8 cellular contexts compared by ENCODE assay signal in the genomic region with DNA sequence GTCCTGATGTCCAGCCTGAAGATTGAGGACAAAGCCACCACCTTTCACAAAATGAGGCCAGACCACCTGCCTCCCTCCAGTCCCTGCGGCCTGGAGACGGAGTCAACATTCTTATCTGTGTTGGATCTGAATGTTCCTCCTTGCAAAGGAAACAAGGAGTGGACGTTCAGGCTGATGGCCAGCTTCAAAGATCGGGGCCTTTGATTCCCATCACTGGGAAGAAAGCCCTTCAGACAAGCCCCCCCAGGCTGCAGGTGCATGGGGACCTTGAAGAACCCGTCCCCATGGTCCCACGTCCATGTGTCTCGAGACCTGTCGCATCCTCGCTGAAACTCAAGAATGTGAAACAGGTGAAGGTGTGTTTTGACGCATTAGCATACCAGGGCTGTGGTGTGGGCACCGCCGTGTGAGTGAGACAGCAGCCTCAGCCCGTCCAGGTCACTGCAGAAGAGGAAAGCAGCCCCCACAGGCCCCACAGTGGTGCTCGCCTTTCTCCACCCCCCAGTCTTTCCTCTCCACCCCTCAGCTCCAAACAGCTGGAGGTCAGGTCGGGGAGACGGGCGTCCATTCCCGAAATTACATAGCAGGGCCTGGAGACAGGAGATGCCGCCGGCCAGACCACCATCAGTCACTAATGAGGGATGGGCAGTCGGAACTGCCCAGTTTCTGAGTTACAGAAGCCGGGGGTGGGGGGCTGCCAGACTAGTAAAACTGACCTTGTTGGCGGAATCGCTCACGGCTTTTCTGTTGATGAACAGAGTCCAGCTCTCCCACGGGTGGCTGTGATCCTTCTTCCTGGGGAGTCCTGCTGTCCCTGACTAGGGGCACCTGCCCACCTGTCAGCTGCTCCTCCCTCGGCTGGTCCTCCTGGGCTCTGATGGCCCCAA. TPM values are rescaled to one million over a fixed set of nuclear protein-coding genes. Genes with fewer than 3 reads are reported as not detected.
A peak's percentile ranks its signal among the peaks of the same experiment; 100 is the strongest.
DNase-seq lines count a peak whose midpoint lies in the region; ATAC-seq and TF ChIP-seq lines count a peak whose summit lies in the region.

No MANE protein-coding gene starts in this region.

- no peaks in the 10 kb centered on the region for H3K9me3 Mint-ChIP-seq in naive thymus-derived CD4-positive, alpha-beta T cell

- H3K27me3 ChIP-seq in ACC112 (ENCODE audit: insufficient read depth, low read length) (no peaks in the 10 kb centered on the region), IMR-90 (ENCODE audit: control insufficient read depth, insufficient read depth, low read length) (no peaks in the 10 kb centered on the region)
- no peaks in the 10 kb centered on the region for H3K27me3 ChIP-seq in naive thymus-derived CD4-positive, alpha-beta T cell (ENCODE audit: control insufficient read depth in 2 of 2, insufficient read depth in 2 of 2, low read length in 2 of 2)

- H3K56ac ChIP-seq in IMR-90 (ENCODE audit: extremely low read depth, insufficient read depth, low read length) = no peak overlapping the region

- H2AK5ac ChIP-seq in IMR-90 (ENCODE audit: low read depth, low read length) = peak overlapping the region; percentile 77

- H4K91ac ChIP-seq in IMR-90 (ENCODE audit: insufficient read depth, low read depth, low read length) = peak overlapping the region; percentile 84

- peaks cover 2 to 33% of the 10 kb centered on the region in 2 experiments; a peak in 3 of 4 replicates for H3K79me1 ChIP-seq in IMR-90 (ENCODE audit: low read depth in 1 of 2, low read length in 2 of 2)

- peak overlapping the region in 7 of 9 donors; percentile 28 to 98 (median 69) for H3K27ac Mint-ChIP-seq in naive thymus-derived CD4-positive, alpha-beta T cell

- H3K36me3 Mint-ChIP-seq in naive thymus-derived CD4-positive, alpha-beta T cell = peaks cover 4 to 20% (median 10%) of the 10 kb centered on the region in 5 donors

- peak overlapping the region; percentile 98 for H3K4me2 ChIP-seq in IMR-90 (ENCODE audit: low read depth, low read length)

- no peak for DNase-seq in IMR-90
- DNase-seq in coronary artery (ENCODE audit: low spot score) = no peak
- DNase-seq in naive thymus-derived CD4-positive, alpha-beta T cell = no peak

- H2BK5ac ChIP-seq in IMR-90 (ENCODE audit: low read depth, low read length, poor library complexity, severe bottlenecking) = no peak overlapping the region

- H3K36me3 ChIP-seq in ACC112 (ENCODE audit: insufficient read depth, low read length) (peaks cover 14% of the 10 kb centered on the region), IMR-90 (ENCODE audit: control insufficient read depth, insufficient read depth, low read length) (peaks cover 20% of the 10 kb centered on the region)
- H3K36me3 ChIP-seq in naive thymus-derived CD4-positive, alpha-beta T cell (ENCODE audit: control insufficient read depth in 2 of 3, insufficient read depth in 3 of 3, low read length in 3 of 3) = peaks cover 5 to 24% (median 13%) of the 10 kb centered on the region in 3 experiments

- H3K18ac ChIP-seq in IMR-90 (ENCODE audit: low read depth, low read length) = no peak overlapping the region

- H3K9me3 ChIP-seq in IMR-90 (ENCODE audit: control insufficient read depth, insufficient read depth, low read length) = no peaks in the 10 kb centered on the region
- no peaks in the 10 kb centered on the region for H3K9me3 ChIP-seq in naive thymus-derived CD4-positive, alpha-beta T cell (ENCODE audit: control insufficient read depth in 2 of 3, low read length in 3 of 3)

- H4K8ac ChIP-seq in IMR-90 (ENCODE audit: low read depth in 2 of 2, low read length in 2 of 2) = peak overlapping the region; percentile 85 to 91

- H2AK9ac ChIP-seq in IMR-90 (replicated peaks; ENCODE audit: low read depth, low read length, poor library complexity) = peak overlapping the region; percentile 96

- BruUV-seq in IMR-90 (replicated peaks; lab: Mats Ljungman, UMichigan) = no TSS peak

- POLR2A ChIA-PET in IMR-90 (lab: Charles Lee; ENCODE audit: unreplicated experiment) = interaction anchor here (1.5 kb wide), 1 partner anchor 18 kb away, joined by 4 read pairs; no protein-coding TSS in a partner anchor
- POLR2A ChIA-PET in naive thymus-derived CD4-positive, alpha-beta T cell (lab: Charles Lee) = interaction anchor here (0.6 to 4.5 kb wide), 8 partner anchors 15 to 151 kb away, joined by 3 to 32 read pairs (median 4); no protein-coding TSS in a partner anchor

- peak overlapping the region; percentile 97; the same call in 1 of the 2 replicates for H3K27ac ChIP-seq in ACC112 (ENCODE audit: low read depth, low read length)
- no peak overlapping the region; the same call in 1 of the 2 replicates for H3K27ac ChIP-seq in IMR-90 (ENCODE audit: insufficient read depth, low read length)
- H3K27ac ChIP-seq in coronary artery = peak overlapping the region; percentile 98 to 100
- peak overlapping the region; percentile 97 for H3K27ac ChIP-seq in naive thymus-derived CD4-positive, alpha-beta T cell (ENCODE audit: low read depth, low read length)

- H2BK20ac ChIP-seq in IMR-90 (ENCODE audit: low read depth, low read length) = no peak overlapping the region

- no peak for TF ChIP-seq POLR2A in IMR-90 (IDR thresholded peaks at IDR 0.05; ENCODE audit: low read depth, low read length)

- H2BK15ac ChIP-seq in IMR-90 (ENCODE audit: low read depth, low read length) = peak overlapping the region; percentile 34; the same call in 1 of the 3 replicates

- H3K4ac ChIP-seq in IMR-90 (ENCODE audit: low read depth, low read length) = peak overlapping the region; percentile 93

- peaks cover 30 to 39% (median 33%) of the 10 kb centered on the region in 7 donors for H3K4me1 Mint-ChIP-seq in naive thymus-derived CD4-positive, alpha-beta T cell

- H3K4me1 ChIP-seq in ACC112 (ENCODE audit: control insufficient read depth, insufficient read depth, low read length, unreplicated experiment) (peaks cover 35% of the 10 kb centered on the region), IMR-90 (ENCODE audit: control insufficient read depth, insufficient read depth, low read length) (peaks cover 18% of the 10 kb centered on the region)
- H3K4me1 ChIP-seq in naive thymus-derived CD4-positive, alpha-beta T cell (ENCODE audit: control insufficient read depth in 2 of 2, insufficient read depth in 2 of 2, low read length in 2 of 2) = peaks cover 35 to 36% of the 10 kb centered on the region in 2 donors

- WGBS in IMR-90 (ENCODE audit: extremely low coverage in 2 of 2, insufficient read length in 1 of 2), 2 experiments = 61% methylated on average over 12 of the region's 27 CpGs; no CpG with 5 or more reads in 1 of the 2 experiments

- H2AFZ ChIP-seq in ACC112 (ENCODE audit: low read length, unreplicated experiment) = no peak overlapping the region
- H2AFZ ChIP-seq in IMR-90 (replicated peaks; ENCODE audit: low read length, poor library complexity) = peak overlapping the region; percentile 98

- peak overlapping the region; percentile 89 for H4K5ac ChIP-seq in IMR-90 (ENCODE audit: low read depth, low read length)

- H3K4me3 ChIP-seq in ACC112 (ENCODE audit: low read depth, low read length) = peak overlapping the region; percentile 99
- H3K4me3 ChIP-seq in IMR-90 (ENCODE audit: insufficient read depth, low read depth, low read length) = peak overlapping the region; percentile 99
- peak overlapping the region; percentile 100 for H3K4me3 ChIP-seq in coronary artery
- H3K4me3 ChIP-seq in naive thymus-derived CD4-positive, alpha-beta T cell (ENCODE audit: low read length) = peak overlapping the region; percentile 60

- peak overlapping the region; percentile 57 for H3K9ac ChIP-seq in IMR-90 (ENCODE audit: low read depth, low read length)

- no peaks in the 10 kb centered on the region for H3K27me3 Mint-ChIP-seq in naive thymus-derived CD4-positive, alpha-beta T cell

- no peak for TF ChIP-seq RAD21 in IMR-90 (IDR thresholded peaks at IDR 0.05; ENCODE audit: low read length)

- TF ChIP-seq CTCF in IMR-90 (conservative IDR thresholded peaks at IDR 0.05; ENCODE audit: low read depth, low read length) (no peak), coronary artery (IDR thresholded peaks at IDR 0.05) (no peak)

- in situ Hi-C loops in IMR-90 (cut with MboI; ENCODE audit: low sequenced_read_pairs) = no loop called here

- dilution Hi-C loops in IMR-90 (cut with HindIII; ENCODE audit: low sequenced_read_pairs, unreplicated experiment) = no loop called here

- peaks cover 34% of the 10 kb centered on the region for H4K20me1 ChIP-seq in IMR-90 (ENCODE audit: insufficient read depth, low read length)

- intact Hi-C loops in IMR-90 (cut with micrococcal nuclease) = no loop called here
- intact Hi-C loops in naive thymus-derived CD4-positive, alpha-beta T cell (cut with micrococcal nuclease) = no loop called here

- peaks cover 50% of the 10 kb centered on the region for H3K79me2 ChIP-seq in ACC112 (ENCODE audit: control insufficient read depth, insufficient read depth, low read length, unreplicated experiment)

- peaks cover 17% of the 10 kb centered on the region for H3K9me1 ChIP-seq in IMR-90 (ENCODE audit: insufficient read depth, low read length)

- peak overlapping the region; percentile 77; the same call in 1 of the 2 replicates for H3K23ac ChIP-seq in IMR-90 (ENCODE audit: low read depth, low read length)

- H3K14ac ChIP-seq in IMR-90 (replicated peaks; ENCODE audit: low read depth, low read length) = peak overlapping the region; percentile 87

- peak overlapping the region; percentile 35 to 95 (median 70) for H3K4me3 Mint-ChIP-seq in naive thymus-derived CD4-positive, alpha-beta T cell

- peak overlapping the region; percentile 56; the same call in 1 of the 2 replicates for H2BK120ac ChIP-seq in IMR-90 (ENCODE audit: low read depth, low read length)

- CTCF ChIA-PET in IMR-90 (lab: Yijun Ruan, JAX) = no interaction called here
- CTCF ChIA-PET in naive thymus-derived CD4-positive, alpha-beta T cell (lab: Charles Lee) = interaction anchor here (0.9 kb wide), 1 partner anchor 68 kb away, joined by 3 read pairs; no protein-coding TSS in a partner anchor

- ATAC-seq in IMR-90 (ENCODE audit: low read depth) (no peak), GM21737 (IDR thresholded peaks at IDR 0.05; ENCODE audit: unreplicated experiment) (no peak), GM19463 (IDR thresholded peaks at IDR 0.05; ENCODE audit: unreplicated experiment) (no peak), HG03139 (IDR thresholded peaks at IDR 0.05; ENCODE audit: unreplicated experiment) (no peak), HG03135 (IDR thresholded peaks at IDR 0.05; ENCODE audit: unreplicated experiment) (no peak)
- ATAC-seq in naive thymus-derived CD4-positive, alpha-beta T cell = no peak

RNA-seq across cellular contexts. Expression of a gene that starts 0.9 kb away (rescaled TPM):
- 38.3 and 47.1 TPM in 2 replicates for total RNA-seq in IMR-90 (2012; rRNA removed)
- 144 and 186 TPM in 2 replicates for polyA plus RNA-seq in IMR-90 (2012; rRNA removed)
- polyA plus RNA-seq in IMR-90 (2012; cell fraction: cytosol; rRNA removed) = 131 and 159 TPM in 2 replicates
- polyA plus RNA-seq in IMR-90 (2012; cell fraction: nucleus; rRNA removed; ENCODE audit: low replicate concordance) = 373 and 817 TPM in 2 replicates
- total RNA-seq in naive thymus-derived CD4-positive, alpha-beta T cell = 100 to 1,000 TPM; 144 to 249 (median 176) TPM
- polyA plus RNA-seq in naive thymus-derived CD4-positive, alpha-beta T cell = 10 to 100 TPM; 46.1 to 81.3 TPM

RNA-seq across cellular contexts. Expression of a gene that starts 43.0 kb away (rescaled TPM):
- not detected in 2 replicates for total RNA-seq in IMR-90 (2012; rRNA removed)
- not detected in 2 replicates for polyA plus RNA-seq in IMR-90 (2012; rRNA removed)
- 0.18 TPM in 1 of 2 replicates, not detected in the other for polyA plus RNA-seq in IMR-90 (2012; cell fraction: cytosol; rRNA removed)
- 0.12 and 0.16 TPM in 2 replicates for polyA plus RNA-seq in IMR-90 (2012; cell fraction: nucleus; rRNA removed; ENCODE audit: low replicate concordance)
- 100 to 1,000 TPM in 3 of 5 experiments, 10 to 100 TPM in 2; 61.9 to 390 (median 165) TPM for total RNA-seq in naive thymus-derived CD4-positive, alpha-beta T cell
- 100 to 1,000 TPM; 169 to 183 TPM for polyA plus RNA-seq in naive thymus-derived CD4-positive, alpha-beta T cell

RNA-seq across cellular contexts. Expression of a gene that starts 45.5 kb away (rescaled TPM):
- 49.1 and 49.7 TPM in 2 replicates for total RNA-seq in IMR-90 (2012; rRNA removed)
- 181 and 204 TPM in 2 replicates for polyA plus RNA-seq in IMR-90 (2012; rRNA removed)
- 128 and 499 TPM in 2 replicates for polyA plus RNA-seq in IMR-90 (2012; cell fraction: cytosol; rRNA removed)
- polyA plus RNA-seq in IMR-90 (2012; cell fraction: nucleus; rRNA removed; ENCODE audit: low replicate concordance) = 77.3 and 325 TPM in 2 replicates
- 100 to 1,000 TPM in 2 of 5 experiments, 10 to 100 TPM in 3; 14.6 to 264 (median 67.0) TPM for total RNA-seq in naive thymus-derived CD4-positive, alpha-beta T cell
- polyA plus RNA-seq in naive thymus-derived CD4-positive, alpha-beta T cell = 1 to 10 TPM; 1.4 to 1.9 TPM

RNA-seq across cellular contexts. Expression of a gene that starts 59.2 kb away (rescaled TPM):
- 1.7 and 2.3 TPM in 2 replicates for total RNA-seq in IMR-90 (2012; rRNA removed)
- polyA plus RNA-seq in IMR-90 (2012; rRNA removed) = 4.4 and 5.2 TPM in 2 replicates
- polyA plus RNA-seq in IMR-90 (2012; cell fraction: cytosol; rRNA removed) = 4.9 and 10.8 TPM in 2 replicates
- polyA plus RNA-seq in IMR-90 (2012; cell fraction: nucleus; rRNA removed; ENCODE audit: low replicate concordance) = 1.2 and 2.4 TPM in 2 replicates
- total RNA-seq in naive thymus-derived CD4-positive, alpha-beta T cell = 10 to 100 TPM in 2 of 5 experiments, 1 to 10 TPM in 3; 2.3 to 32.4 (median 5.1) TPM
- polyA plus RNA-seq in naive thymus-derived CD4-positive, alpha-beta T cell = 1 to 10 TPM; 1.5 to 3.2 TPM

Comparison
In these comparisons a context has a peak if more than half of its experiments do, and no peak if none do; other contexts are left out.
1. RNA of a gene that starts 43.0 kb away (total RNA-seq): 61.9 to 390 TPM in naive thymus-derived CD4-positive, alpha-beta T cell; not detected in IMR-90; every median in the first group is over 10 times any median in the second.
2. Peak in every context shown above with its lines, with median percentiles within 50 percentile points of each other: H3K4me3 ChIP-seq.